1 cellular context compared by ENCODE assay signal in the genomic region with DNA sequence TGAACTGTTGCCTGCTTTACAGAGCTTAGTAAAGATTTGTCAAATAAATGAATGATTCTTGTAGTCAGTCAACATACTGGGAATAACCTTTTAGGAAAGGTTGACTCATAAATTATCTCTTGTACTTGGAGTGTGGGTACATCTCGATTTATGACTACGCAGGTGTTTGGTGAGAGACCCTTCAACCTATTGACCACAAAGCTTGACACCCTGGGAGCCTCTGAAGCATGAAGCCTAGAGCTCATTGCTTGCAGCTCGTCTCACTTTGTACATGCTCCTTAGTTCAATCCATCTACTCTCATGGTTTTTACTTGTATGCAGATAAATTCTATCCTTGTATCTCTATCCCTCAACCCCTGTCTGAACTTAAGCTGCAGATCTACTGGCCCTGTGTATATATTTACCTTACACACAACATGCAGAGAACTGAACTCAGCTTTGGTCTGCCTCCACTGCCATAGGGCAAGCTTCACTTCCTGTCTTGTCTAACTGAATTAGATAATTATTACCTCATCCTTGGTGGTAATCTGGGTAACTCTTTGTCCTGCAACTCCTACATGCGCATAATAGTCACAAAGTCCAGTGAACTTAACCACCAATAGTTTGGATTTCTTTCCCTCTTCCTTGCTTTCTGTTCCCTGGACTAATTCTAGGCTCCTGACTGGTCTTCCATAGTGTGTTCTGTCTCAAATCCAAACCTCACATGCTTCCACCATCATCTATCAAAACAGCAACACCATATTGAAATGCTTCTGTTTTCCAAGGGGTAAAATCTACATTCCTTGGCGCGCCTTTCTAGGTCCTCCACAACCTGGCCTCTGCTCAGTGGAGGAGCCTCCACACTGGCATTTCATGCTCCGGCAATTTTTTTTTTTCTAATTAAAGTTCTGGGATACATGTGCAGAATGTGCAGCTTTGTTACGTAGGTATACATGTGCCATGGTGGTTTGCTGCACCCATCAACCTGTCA.
TF ChIP-seq lines count a peak whose summit lies in the region.

No MANE protein-coding gene starts in this region.

TF ChIP-seq in HepG2, 621 proteins besides CTCF, POLR2A, EP300 and RAD21 (continued from another document and continues in another):
- TF ChIP-seq, protein P1, sequence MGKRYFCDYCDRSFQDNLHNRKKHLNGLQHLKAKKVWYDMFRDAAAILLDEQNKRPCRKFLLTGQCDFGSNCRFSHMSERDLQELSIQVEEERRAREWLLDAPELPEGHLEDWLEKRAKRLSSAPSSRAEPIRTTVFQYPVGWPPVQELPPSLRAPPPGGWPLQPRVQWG (CRISPR knock-in tag; IDR thresholded peaks at IDR 0.05; ENCODE audit: borderline replicate concordance, low read depth) = no peak
- TF ChIP-seq, protein P2, sequence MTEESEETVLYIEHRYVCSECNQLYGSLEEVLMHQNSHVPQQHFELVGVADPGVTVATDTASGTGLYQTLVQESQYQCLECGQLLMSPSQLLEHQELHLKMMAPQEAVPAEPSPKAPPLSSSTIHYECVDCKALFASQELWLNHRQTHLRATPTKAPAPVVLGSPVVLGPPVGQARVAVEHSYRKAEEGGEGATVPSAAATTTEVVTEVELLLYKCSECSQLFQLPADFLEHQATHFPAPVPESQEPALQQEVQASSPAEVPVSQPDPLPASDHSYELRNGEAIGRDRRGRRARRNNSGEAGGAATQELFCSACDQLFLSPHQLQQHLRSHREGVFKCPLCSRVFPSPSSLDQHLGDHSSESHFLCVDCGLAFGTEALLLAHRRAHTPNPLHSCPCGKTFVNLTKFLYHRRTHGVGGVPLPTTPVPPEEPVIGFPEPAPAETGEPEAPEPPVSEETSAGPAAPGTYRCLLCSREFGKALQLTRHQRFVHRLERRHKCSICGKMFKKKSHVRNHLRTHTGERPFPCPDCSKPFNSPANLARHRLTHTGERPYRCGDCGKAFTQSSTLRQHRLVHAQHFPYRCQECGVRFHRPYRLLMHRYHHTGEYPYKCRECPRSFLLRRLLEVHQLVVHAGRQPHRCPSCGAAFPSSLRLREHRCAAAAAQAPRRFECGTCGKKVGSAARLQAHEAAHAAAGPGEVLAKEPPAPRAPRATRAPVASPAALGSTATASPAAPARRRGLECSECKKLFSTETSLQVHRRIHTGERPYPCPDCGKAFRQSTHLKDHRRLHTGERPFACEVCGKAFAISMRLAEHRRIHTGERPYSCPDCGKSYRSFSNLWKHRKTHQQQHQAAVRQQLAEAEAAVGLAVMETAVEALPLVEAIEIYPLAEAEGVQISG (CRISPR knock-in tag; IDR thresholded peaks at IDR 0.05) = peak; percentile 52
- TF ChIP-seq HHEX (CRISPR knock-in tag; IDR thresholded peaks at IDR 0.05) (no peak), ZNF816 (CRISPR knock-in tag; IDR thresholded peaks at IDR 0.05; ENCODE audit: borderline replicate concordance) (peak; percentile 71; the same call in 1 of the 2 replicates), CCDC6 (CRISPR knock-in tag; IDR thresholded peaks at IDR 0.05) (peak; percentile 66; the same call in 1 of the 2 replicates), ZFP36L2 (CRISPR knock-in tag; IDR thresholded peaks at IDR 0.05) (no peak), ZNF788 (CRISPR knock-in tag; IDR thresholded peaks at IDR 0.05; ENCODE audit: borderline replicate concordance) (peak; percentile 75; the same call in 1 of the 2 replicates), KLF13 (CRISPR knock-in tag; IDR thresholded peaks at IDR 0.05) (no peak), SKI (IDR thresholded peaks at IDR 0.05; ENCODE audit: partially characterized antibody) (peak; percentile 89), KLF12 (CRISPR knock-in tag; IDR thresholded peaks at IDR 0.05; ENCODE audit: borderline replicate concordance) (no peak), AGO2 (optimal IDR thresholded peaks at IDR 0.05; ENCODE audit: low read depth, low read length) (no peak), HNRNPK (IDR thresholded peaks at IDR 0.05; ENCODE audit: low read depth, low read length, poor library complexity, severe bottlenecking) (no peak), SALL1 (CRISPR knock-in tag; IDR thresholded peaks at IDR 0.05) (peak; percentile 83; the same call in 1 of the 2 replicates), MTA3 (CRISPR knock-in tag; IDR thresholded peaks at IDR 0.05) (no peak), AGO1 (IDR thresholded peaks at IDR 0.05; ENCODE audit: low read depth, low read length, poor library complexity, severe bottlenecking) (no peak), LCORL (IDR thresholded peaks at IDR 0.05) (peak; percentile 44; the same call in 1 of the 2 replicates), LCORL (CRISPR knock-in tag; IDR thresholded peaks at IDR 0.05) (peak; percentile 75), SNAPC2 (CRISPR knock-in tag; IDR thresholded peaks at IDR 0.05) (peak; percentile 61; the same call in 1 of the 2 replicates), FLYWCH1 (CRISPR knock-in tag; IDR thresholded peaks at IDR 0.05) (no peak), HES4 (CRISPR knock-in tag; IDR thresholded peaks at IDR 0.05; ENCODE audit: borderline replicate concordance) (no peak), MAZ (IDR thresholded peaks at IDR 0.05; ENCODE audit: borderline replicate concordance, low read depth, low read length) (no peak), MAZ (CRISPR knock-in tag; IDR thresholded peaks at IDR 0.05; ENCODE audit: low read depth) (no peak), ZNF460 (CRISPR knock-in tag; IDR thresholded peaks at IDR 0.05; ENCODE audit: borderline replicate concordance) (no peak; the same call in 1 of the 2 replicates), CEBPB (IDR thresholded peaks at IDR 0.05; ENCODE audit: borderline replicate concordance, low read depth, low read length) (peak; percentile 69), HNRNPH1 (optimal IDR thresholded peaks at IDR 0.05; ENCODE audit: low read depth, low read length) (no peak), ZNF772 (CRISPR knock-in tag; IDR thresholded peaks at IDR 0.05) (peak; percentile 71; the same call in 1 of the 2 replicates), YEATS4 (CRISPR knock-in tag; IDR thresholded peaks at IDR 0.05; ENCODE audit: borderline replicate concordance) (peak; percentile 30; the same call in 1 of the 2 replicates), KDM6A (CRISPR knock-in tag; IDR thresholded peaks at IDR 0.05; ENCODE audit: low read depth) (peak; percentile 86), MTA1 (CRISPR knock-in tag; IDR thresholded peaks at IDR 0.05; ENCODE audit: borderline replicate concordance) (no peak), ZNF652 (CRISPR knock-in tag; IDR thresholded peaks at IDR 0.05; ENCODE audit: borderline replicate concordance, low read depth) (peak; percentile 73), ZNF143 (CRISPR knock-in tag; IDR thresholded peaks at IDR 0.05) (peak; percentile 37; the same call in 1 of the 2 replicates), ZNF333 (CRISPR knock-in tag; IDR thresholded peaks at IDR 0.05; ENCODE audit: borderline replicate concordance) (no peak), JUNB (CRISPR knock-in tag; IDR thresholded peaks at IDR 0.05; ENCODE audit: borderline replicate concordance) (peak; percentile 27; the same call in 1 of the 2 replicates)
- TF ChIP-seq, protein P3, sequence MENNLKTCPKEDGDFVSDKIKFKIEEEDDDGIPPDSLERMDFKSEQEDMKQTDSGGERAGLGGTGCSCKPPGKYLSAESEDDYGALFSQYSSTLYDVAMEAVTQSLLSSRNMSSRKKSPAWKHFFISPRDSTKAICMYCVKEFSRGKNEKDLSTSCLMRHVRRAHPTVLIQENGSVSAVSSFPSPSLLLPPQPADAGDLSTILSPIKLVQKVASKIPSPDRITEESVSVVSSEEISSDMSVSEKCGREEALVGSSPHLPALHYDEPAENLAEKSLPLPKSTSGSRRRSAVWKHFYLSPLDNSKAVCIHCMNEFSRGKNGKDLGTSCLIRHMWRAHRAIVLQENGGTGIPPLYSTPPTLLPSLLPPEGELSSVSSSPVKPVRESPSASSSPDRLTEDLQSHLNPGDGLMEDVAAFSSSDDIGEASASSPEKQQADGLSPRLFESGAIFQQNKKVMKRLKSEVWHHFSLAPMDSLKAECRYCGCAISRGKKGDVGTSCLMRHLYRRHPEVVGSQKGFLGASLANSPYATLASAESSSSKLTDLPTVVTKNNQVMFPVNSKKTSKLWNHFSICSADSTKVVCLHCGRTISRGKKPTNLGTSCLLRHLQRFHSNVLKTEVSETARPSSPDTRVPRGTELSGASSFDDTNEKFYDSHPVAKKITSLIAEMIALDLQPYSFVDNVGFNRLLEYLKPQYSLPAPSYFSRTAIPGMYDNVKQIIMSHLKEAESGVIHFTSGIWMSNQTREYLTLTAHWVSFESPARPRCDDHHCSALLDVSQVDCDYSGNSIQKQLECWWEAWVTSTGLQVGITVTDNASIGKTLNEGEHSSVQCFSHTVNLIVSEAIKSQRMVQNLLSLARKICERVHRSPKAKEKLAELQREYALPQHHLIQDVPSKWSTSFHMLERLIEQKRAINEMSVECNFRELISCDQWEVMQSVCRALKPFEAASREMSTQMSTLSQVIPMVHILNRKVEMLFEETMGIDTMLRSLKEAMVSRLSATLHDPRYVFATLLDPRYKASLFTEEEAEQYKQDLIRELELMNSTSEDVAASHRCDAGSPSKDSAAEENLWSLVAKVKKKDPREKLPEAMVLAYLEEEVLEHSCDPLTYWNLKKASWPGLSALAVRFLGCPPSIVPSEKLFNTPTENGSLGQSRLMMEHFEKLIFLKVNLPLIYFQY (CRISPR knock-in tag; IDR thresholded peaks at IDR 0.05; ENCODE audit: borderline replicate concordance) = no peak
- TF ChIP-seq, protein P4, sequence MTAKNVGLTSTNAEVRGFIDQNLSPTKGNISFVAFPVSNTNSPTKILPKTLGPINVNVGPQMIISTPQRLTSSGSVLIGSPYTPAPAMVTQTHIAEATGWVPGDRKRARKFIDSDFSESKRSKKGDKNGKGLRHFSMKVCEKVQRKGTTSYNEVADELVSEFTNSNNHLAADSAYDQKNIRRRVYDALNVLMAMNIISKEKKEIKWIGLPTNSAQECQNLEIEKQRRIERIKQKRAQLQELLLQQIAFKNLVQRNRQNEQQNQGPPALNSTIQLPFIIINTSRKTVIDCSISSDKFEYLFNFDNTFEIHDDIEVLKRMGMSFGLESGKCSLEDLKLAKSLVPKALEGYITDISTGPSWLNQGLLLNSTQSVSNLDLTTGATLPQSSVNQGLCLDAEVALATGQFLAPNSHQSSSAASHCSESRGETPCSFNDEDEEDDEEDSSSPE (CRISPR knock-in tag; IDR thresholded peaks at IDR 0.05) = peak; percentile 51; the same call in 1 of the 2 replicates
- TF ChIP-seq, protein P5, sequence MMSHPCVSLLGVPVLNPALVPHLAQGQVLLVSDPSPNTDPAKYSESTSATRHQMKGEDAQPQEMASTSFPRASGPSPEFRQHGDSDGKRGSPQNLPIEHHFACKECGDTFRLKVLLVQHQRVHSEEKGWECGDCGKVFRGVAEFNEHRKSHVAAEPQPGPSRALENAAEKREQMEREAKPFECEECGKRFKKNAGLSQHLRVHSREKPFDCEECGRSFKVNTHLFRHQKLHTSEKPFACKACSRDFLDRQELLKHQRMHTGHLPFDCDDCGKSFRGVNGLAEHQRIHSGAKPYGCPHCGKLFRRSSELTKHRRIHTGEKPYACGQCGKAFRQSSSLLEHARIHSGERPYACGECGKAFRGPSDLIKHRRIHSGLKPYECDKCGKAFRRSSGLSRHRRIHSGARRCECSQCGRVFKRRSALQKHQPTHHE (CRISPR knock-in tag; IDR thresholded peaks at IDR 0.05; ENCODE audit: borderline replicate concordance) = no peak
- TF ChIP-seq, protein P6, sequence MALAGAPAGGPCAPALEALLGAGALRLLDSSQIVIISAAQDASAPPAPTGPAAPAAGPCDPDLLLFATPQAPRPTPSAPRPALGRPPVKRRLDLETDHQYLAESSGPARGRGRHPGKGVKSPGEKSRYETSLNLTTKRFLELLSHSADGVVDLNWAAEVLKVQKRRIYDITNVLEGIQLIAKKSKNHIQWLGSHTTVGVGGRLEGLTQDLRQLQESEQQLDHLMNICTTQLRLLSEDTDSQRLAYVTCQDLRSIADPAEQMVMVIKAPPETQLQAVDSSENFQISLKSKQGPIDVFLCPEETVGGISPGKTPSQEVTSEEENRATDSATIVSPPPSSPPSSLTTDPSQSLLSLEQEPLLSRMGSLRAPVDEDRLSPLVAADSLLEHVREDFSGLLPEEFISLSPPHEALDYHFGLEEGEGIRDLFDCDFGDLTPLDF (CRISPR knock-in tag; IDR thresholded peaks at IDR 0.05) = no peak
- TF ChIP-seq, protein P7, sequence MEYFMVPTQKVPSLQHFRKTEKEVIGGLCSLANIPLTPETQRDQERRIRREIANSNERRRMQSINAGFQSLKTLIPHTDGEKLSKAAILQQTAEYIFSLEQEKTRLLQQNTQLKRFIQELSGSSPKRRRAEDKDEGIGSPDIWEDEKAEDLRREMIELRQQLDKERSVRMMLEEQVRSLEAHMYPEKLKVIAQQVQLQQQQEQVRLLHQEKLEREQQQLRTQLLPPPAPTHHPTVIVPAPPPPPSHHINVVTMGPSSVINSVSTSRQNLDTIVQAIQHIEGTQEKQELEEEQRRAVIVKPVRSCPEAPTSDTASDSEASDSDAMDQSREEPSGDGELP (IDR thresholded peaks at IDR 0.05; ENCODE audit: borderline replicate concordance, low read depth) = peak; percentile 28; the same call in 1 of the 2 replicates
- TF ChIP-seq, protein P8, sequence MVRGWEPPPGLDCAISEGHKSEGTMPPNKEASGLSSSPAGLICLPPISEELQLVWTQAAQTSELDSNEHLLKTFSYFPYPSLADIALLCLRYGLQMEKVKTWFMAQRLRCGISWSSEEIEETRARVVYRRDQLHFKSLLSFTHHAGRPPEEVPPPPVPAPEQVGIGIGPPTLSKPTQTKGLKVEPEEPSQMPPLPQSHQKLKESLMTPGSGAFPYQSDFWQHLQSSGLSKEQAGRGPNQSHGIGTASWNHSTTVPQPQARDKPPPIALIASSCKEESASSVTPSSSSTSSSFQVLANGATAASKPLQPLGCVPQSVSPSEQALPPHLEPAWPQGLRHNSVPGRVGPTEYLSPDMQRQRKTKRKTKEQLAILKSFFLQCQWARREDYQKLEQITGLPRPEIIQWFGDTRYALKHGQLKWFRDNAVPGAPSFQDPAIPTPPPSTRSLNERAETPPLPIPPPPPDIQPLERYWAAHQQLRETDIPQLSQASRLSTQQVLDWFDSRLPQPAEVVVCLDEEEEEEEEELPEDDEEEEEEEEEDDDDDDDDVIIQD (CRISPR knock-in tag; IDR thresholded peaks at IDR 0.05; ENCODE audit: low read depth) = peak; percentile 98
- TF ChIP-seq, protein P9, sequence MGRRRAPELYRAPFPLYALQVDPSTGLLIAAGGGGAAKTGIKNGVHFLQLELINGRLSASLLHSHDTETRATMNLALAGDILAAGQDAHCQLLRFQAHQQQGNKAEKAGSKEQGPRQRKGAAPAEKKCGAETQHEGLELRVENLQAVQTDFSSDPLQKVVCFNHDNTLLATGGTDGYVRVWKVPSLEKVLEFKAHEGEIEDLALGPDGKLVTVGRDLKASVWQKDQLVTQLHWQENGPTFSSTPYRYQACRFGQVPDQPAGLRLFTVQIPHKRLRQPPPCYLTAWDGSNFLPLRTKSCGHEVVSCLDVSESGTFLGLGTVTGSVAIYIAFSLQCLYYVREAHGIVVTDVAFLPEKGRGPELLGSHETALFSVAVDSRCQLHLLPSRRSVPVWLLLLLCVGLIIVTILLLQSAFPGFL (CRISPR knock-in tag; IDR thresholded peaks at IDR 0.05) = no peak
- TF ChIP-seq, protein P10, sequence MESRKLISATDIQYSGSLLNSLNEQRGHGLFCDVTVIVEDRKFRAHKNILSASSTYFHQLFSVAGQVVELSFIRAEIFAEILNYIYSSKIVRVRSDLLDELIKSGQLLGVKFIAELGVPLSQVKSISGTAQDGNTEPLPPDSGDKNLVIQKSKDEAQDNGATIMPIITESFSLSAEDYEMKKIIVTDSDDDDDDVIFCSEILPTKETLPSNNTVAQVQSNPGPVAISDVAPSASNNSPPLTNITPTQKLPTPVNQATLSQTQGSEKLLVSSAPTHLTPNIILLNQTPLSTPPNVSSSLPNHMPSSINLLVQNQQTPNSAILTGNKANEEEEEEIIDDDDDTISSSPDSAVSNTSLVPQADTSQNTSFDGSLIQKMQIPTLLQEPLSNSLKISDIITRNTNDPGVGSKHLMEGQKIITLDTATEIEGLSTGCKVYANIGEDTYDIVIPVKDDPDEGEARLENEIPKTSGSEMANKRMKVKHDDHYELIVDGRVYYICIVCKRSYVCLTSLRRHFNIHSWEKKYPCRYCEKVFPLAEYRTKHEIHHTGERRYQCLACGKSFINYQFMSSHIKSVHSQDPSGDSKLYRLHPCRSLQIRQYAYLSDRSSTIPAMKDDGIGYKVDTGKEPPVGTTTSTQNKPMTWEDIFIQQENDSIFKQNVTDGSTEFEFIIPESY (CRISPR knock-in tag; IDR thresholded peaks at IDR 0.05) = peak; percentile 5; the same call in 1 of the 2 replicates
